8 cellular contexts compared by ENCODE assay signal in the genomic region with DNA sequence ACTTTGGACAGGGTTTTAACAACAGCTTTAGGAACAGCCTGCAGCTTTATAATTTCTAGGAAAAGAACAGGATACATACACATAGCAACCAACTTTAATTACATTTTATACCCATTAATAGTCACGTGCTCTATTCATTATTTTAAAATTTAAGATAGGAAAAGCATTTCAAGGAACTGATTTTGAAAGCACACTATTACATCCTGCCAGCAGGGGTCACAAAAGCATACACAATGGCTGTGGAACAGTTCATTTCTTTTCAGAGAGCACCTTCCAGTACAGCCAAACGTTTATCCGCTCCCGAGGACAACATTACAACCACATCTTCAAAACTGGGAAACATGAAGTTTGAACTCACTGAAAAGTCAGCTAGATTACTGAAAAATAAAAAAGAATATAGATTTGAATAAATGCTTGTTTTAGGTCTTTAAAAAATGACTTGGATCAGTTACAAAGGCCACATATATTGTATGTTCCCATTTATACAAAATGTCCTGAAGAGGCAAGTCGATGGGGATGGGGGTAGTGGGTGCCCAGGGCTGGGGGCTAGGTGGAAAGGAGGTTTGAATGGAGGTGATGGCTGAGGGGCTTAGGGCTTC.
DNase-seq lines count a peak whose midpoint lies in the region; ATAC-seq, FAIRE-seq and TF ChIP-seq lines count a peak whose summit lies in the region.

No MANE protein-coding gene starts in this region.

- peaks cover 5% of the 10 kb centered on the region for H3K27me3 ChIP-seq in gastroesophageal sphincter
- peaks cover 2% of the 10 kb centered on the region for H3K27me3 ChIP-seq in prostate gland (replicated peaks; ENCODE audit: insufficient read depth)

- POLR2A ChIA-PET in GM10248 (lab: Yijun Ruan, JAX): no interaction called here
- POLR2A ChIA-PET in activated CD8-positive, alpha-beta T cell treated with anti-CD3 and anti-CD28 coated beads, Interleukin-2, amount 10 ng/mL, durations not matched to agents 7 days and 5 days (lab: Charles Lee): no interaction called here

- peaks cover 0 to 8% (median 0%) of the 10 kb centered on the region in 3 donors for H3K4me1 ChIP-seq in gastroesophageal sphincter
- H3K4me1 ChIP-seq in prostate gland (replicated peaks): no peaks in the 10 kb centered on the region

- TF ChIP-seq POLR2A in gastroesophageal sphincter (IDR thresholded peaks at IDR 0.05): no peak
- no peak for TF ChIP-seq POLR2A in prostate gland (IDR thresholded peaks at IDR 0.05)
- no peak for TF ChIP-seq POLR2A in H54 (IDR thresholded peaks at IDR 0.05; ENCODE audit: low read depth, low read length)

- no peak overlapping the region for H3K4me3 Mint-ChIP-seq in activated CD8-positive, alpha-beta T cell treated with anti-CD3 and anti-CD28 coated beads, Interleukin-2, amount 10 ng/mL, durations not matched to agents 7 days and 5 days

- H3K9me3 ChIP-seq in gastroesophageal sphincter (no peaks in the 10 kb centered on the region), prostate gland (no peaks in the 10 kb centered on the region)

- H3K27ac Mint-ChIP-seq in activated CD8-positive, alpha-beta T cell treated with anti-CD3 and anti-CD28 coated beads, Interleukin-2, amount 10 ng/mL, durations not matched to agents 7 days and 5 days: no peak overlapping the region

- CTCF ChIA-PET in GM10248 (lab: Yijun Ruan, JAX): interaction anchor here (0.7 to 2.4 kb wide), 20 partner anchors 8 to 639 kb away, joined by 3 to 11 read pairs (median 4); no protein-coding TSS in a partner anchor
- CTCF ChIA-PET in activated CD8-positive, alpha-beta T cell treated with anti-CD3 and anti-CD28 coated beads, Interleukin-2, amount 10 ng/mL, durations not matched to agents 7 days and 5 days (lab: Charles Lee): interaction anchor here (0.8 to 1.9 kb wide), 11 partner anchors 10 to 627 kb away, joined by 3 to 8 read pairs (median 3); no protein-coding TSS in a partner anchor

- ATAC-seq in activated CD8-positive, alpha-beta T cell treated with anti-CD3 and anti-CD28 coated beads, Interleukin-2, amount 10 ng/mL, durations not matched to agents 7 days and 5 days: no peak
- peak; percentile 75 for ATAC-seq in gastroesophageal sphincter
- no peak for ATAC-seq in HG02798 (IDR thresholded peaks at IDR 0.05; ENCODE audit: poor library complexity, unreplicated experiment)

- H3K36me3 Mint-ChIP-seq in activated CD8-positive, alpha-beta T cell treated with anti-CD3 and anti-CD28 coated beads, Interleukin-2, amount 10 ng/mL, durations not matched to agents 7 days and 5 days (ENCODE audit: low read depth): no peaks in the 10 kb centered on the region

- intact Hi-C loops in prostate gland (cut with DNase I): loop anchor here (2.0 to 10.0 kb wide), 4 partner anchors 97 to 600 kb away; no protein-coding TSS in a partner anchor

- no peaks in the 10 kb centered on the region for H3K9me3 Mint-ChIP-seq in activated CD8-positive, alpha-beta T cell treated with anti-CD3 and anti-CD28 coated beads, Interleukin-2, amount 10 ng/mL, durations not matched to agents 7 days and 5 days (ENCODE audit: insufficient read depth)

- peaks cover 44% of the 10 kb centered on the region for H3K27me3 Mint-ChIP-seq in activated CD8-positive, alpha-beta T cell treated with anti-CD3 and anti-CD28 coated beads, Interleukin-2, amount 10 ng/mL, durations not matched to agents 7 days and 5 days (ENCODE audit: low read depth)

- no peak overlapping the region for H3K4me3 ChIP-seq in gastroesophageal sphincter
- H3K4me3 ChIP-seq in prostate gland: no peak overlapping the region

- H3K36me3 ChIP-seq in gastroesophageal sphincter (no peaks in the 10 kb centered on the region), prostate gland (no peaks in the 10 kb centered on the region)

- no peak overlapping the region for H3K27ac ChIP-seq in gastroesophageal sphincter
- no peak overlapping the region for H3K27ac ChIP-seq in prostate gland

- no peak for FAIRE-seq in H54 (lab: Jason Lieb, UNC)

- H3K4me1 Mint-ChIP-seq in activated CD8-positive, alpha-beta T cell treated with anti-CD3 and anti-CD28 coated beads, Interleukin-2, amount 10 ng/mL, durations not matched to agents 7 days and 5 days (ENCODE audit: low read depth): peaks cover 4% of the 10 kb centered on the region

- 7 to 13% methylated on average over 5 of the region's 5 CpGs for WGBS in gastroesophageal sphincter (ENCODE audit: low coverage in 1 of 2), 2 donors
- WGBS in prostate gland: 7% methylated on average over 5 of the region's 5 CpGs

- peak; percentile 45 for DNase-seq in ACHN
- DNase-seq in GM10248 (ENCODE audit: extremely low spot score): peak; percentile 39
- DNase-seq in NCI-H2227 (lab: John Stamatoyannopoulos, UW; ENCODE audit: unreplicated experiment): peak; percentile 40
- peak; percentile 59 for DNase-seq in activated CD8-positive, alpha-beta T cell treated with anti-CD3 and anti-CD28 coated beads, Interleukin-2, amount 10 ng/mL, durations not matched to agents 7 days and 5 days
- DNase-seq in prostate gland (ENCODE audit: low spot score): peak; percentile 59
- DNase-seq in H54 (ENCODE audit: insufficient read length, low spot score): no peak

- peak; percentile 57 for TF ChIP-seq CTCF in GM10248 (IDR thresholded peaks at IDR 0.05; ENCODE audit: control extremely low read depth, extremely low read depth, low read depth, missing control alignments)
- peak; percentile 76 to 91 (median 84) for TF ChIP-seq CTCF in gastroesophageal sphincter (IDR thresholded peaks at IDR 0.05)
- TF ChIP-seq CTCF in prostate gland (IDR thresholded peaks at IDR 0.05): peak; percentile 51 to 90 (median 78)

- in situ Hi-C loops in ACHN (cut with HindIII; ENCODE audit: low pct_ligation_motif_present, low pct_unique_long_range_greater_than_20kb, low sequenced_read_pairs): no loop called here

- no peak for TF ChIP-seq EP300 in gastroesophageal sphincter (IDR thresholded peaks at IDR 0.05)
